Comparison of ENCODE assay signal across 10 cellular contexts in the genomic region with DNA sequence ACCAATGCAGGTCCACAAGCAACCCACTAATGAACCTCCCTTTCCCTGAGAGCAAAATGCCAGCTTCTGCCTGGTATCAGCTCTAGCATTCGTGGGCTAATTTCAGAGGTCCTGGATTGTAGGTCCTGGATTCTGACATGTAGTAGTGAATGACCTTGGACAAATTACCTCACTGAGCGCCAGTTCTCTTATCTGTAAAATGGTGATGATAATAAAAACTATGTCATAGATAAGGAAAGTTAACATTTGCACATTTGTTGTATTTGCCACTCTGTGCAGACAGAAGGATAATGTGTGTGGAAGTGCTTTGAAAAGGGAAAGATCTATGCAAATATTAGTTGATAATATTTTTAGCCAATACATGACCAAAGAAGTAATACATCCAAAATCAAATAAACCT. TPM values are rescaled to one million over a fixed set of nuclear protein-coding genes. Genes with fewer than 3 reads are reported as not detected.
DNase-seq lines count a peak whose midpoint lies in the region; ATAC-seq and TF ChIP-seq lines count a peak whose summit lies in the region.
"Had no signal": no experiment of that assay in that cellular context is flagged by ENCODE, and none has a peak within 500 bp of the region (broad histone marks: within the 10 kb centered on the region; RNA-seq: fewer than 3 reads in every experiment).

No MANE protein-coding gene starts in this region.

- no peaks in the 10 kb centered on the region for H3K27me3 ChIP-seq in RWPE2 (ENCODE audit: insufficient read depth, poor library complexity, severe bottlenecking)
- no peaks in the 10 kb centered on the region for H3K27me3 ChIP-seq in foreskin keratinocyte
- H3K27me3 ChIP-seq in transverse colon: no peaks in the 10 kb centered on the region

- TF ChIP-seq CTCF in RWPE2 (IDR thresholded peaks at IDR 0.05; ENCODE audit: poor library complexity, severe bottlenecking) (no peak), foreskin keratinocyte (conservative IDR thresholded peaks at IDR 0.05) (no peak), transverse colon (IDR thresholded peaks at IDR 0.05) (no peak)

- H3K9me3 ChIP-seq in RWPE2 (ENCODE audit: severe bottlenecking) (peaks cover 2% of the 10 kb centered on the region), transverse colon (no peaks in the 10 kb centered on the region)

- peak overlapping the region; percentile 76 for H3K4me3 Mint-ChIP-seq in activated naive CD4-positive, alpha-beta T cell treated with anti-CD3 and anti-CD28 coated beads, Interleukin-2, amount 50 U/mL, for 24 hours

- no peak for DNase-seq in activated naive CD4-positive, alpha-beta T cell treated with anti-CD3 and anti-CD28 coated beads, Interleukin-2, amount 50 U/mL, for 72 hours (ENCODE audit: low spot score in 2 of 2)
- DNase-seq in RWPE2 (ENCODE audit: low spot score): no peak
- DNase-seq in foreskin keratinocyte: no peak
- no peak for DNase-seq in transverse colon
- DNase-seq: C1 segment of cervical spinal cord had no signal

- H3K4me1 ChIP-seq in RWPE2 (ENCODE audit: insufficient read depth, poor library complexity, severe bottlenecking) (peaks cover 37% of the 10 kb centered on the region), foreskin keratinocyte (peaks cover 29% of the 10 kb centered on the region), transverse colon (peaks cover 10 to 57% (median 50%) of the 10 kb centered on the region in 4 donors)

- TF ChIP-seq POLR2A in transverse colon (IDR thresholded peaks at IDR 0.05): no peak

- no peaks in the 10 kb centered on the region for H3K36me3 ChIP-seq in RWPE2 (ENCODE audit: low read depth)
- H3K36me3 ChIP-seq in transverse colon: no peaks in the 10 kb centered on the region

- in situ Hi-C loops in transverse colon (cut with MboI; ENCODE audit: low pct_ligation_motif_present in 1 of 4, low pct_unique_long_range_greater_than_20kb in 1 of 4, low sequenced_read_pairs in 3 of 4): loop anchor here in 1 of 4 donors (25.0 kb wide), 1 partner anchor 143 kb away; a partner anchor contains a TSS

- H3K27ac ChIP-seq in RWPE2 (ENCODE audit: poor library complexity, severe bottlenecking) (peak overlapping the region; percentile 98), foreskin keratinocyte (peak overlapping the region; percentile 86), transverse colon (peak overlapping the region in 3 of 4 donors; percentile 91 to 96 (median 92))

- WGBS in transverse colon (ENCODE audit: low coverage in 1 of 2), 2 donors: 59 to 67% methylated on average over 2 of the region's 2 CpGs

- H3K27ac Mint-ChIP-seq in activated naive CD4-positive, alpha-beta T cell treated with anti-CD3 and anti-CD28 coated beads, Interleukin-2, amount 50 U/mL, for 24 hours: no peak overlapping the region
- H3K27ac Mint-ChIP-seq in activated naive CD4-positive, alpha-beta T cell treated with anti-CD3 and anti-CD28 coated beads, Interleukin-2, amount 50 U/mL, for 72 hours: no peak overlapping the region

- no peak for TF ChIP-seq EP300 in transverse colon (IDR thresholded peaks at IDR 0.05; ENCODE audit: low read depth)

- H3K9me3 Mint-ChIP-seq in activated naive CD4-positive, alpha-beta T cell treated with anti-CD3 and anti-CD28 coated beads, Interleukin-2, amount 50 U/mL, for 24 hours: no peaks in the 10 kb centered on the region
- H3K9me3 Mint-ChIP-seq in activated naive CD4-positive, alpha-beta T cell treated with anti-CD3 and anti-CD28 coated beads, Interleukin-2, amount 50 U/mL, for 72 hours: no peaks in the 10 kb centered on the region
- H3K9me3 Mint-ChIP-seq: central memory CD8-positive, alpha-beta T cell had no signal

- peak overlapping the region; percentile 15 for H3K4me3 ChIP-seq in RWPE2 (ENCODE audit: severe bottlenecking)
- peak overlapping the region in 3 of 4 donors; percentile 35 to 54 (median 37) for H3K4me3 ChIP-seq in transverse colon

- intact Hi-C loops in transverse colon (cut with DNase I; ENCODE audit: low total_unique reads): loop anchor here (10.0 kb wide), 2 partner anchors 56 to 156 kb away; a partner anchor contains a TSS

- no peak for ATAC-seq in activated naive CD4-positive, alpha-beta T cell treated with anti-CD3 and anti-CD28 coated beads, Interleukin-2, amount 50 U/mL, for 72 hours
- no peak for ATAC-seq in RWPE2 (ENCODE audit: low read depth)
- no peak for ATAC-seq in foreskin keratinocyte
- no peak for ATAC-seq in GM21390 (IDR thresholded peaks at IDR 0.05; ENCODE audit: unreplicated experiment)
- no peak for ATAC-seq in HG02798 (IDR thresholded peaks at IDR 0.05; ENCODE audit: poor library complexity, unreplicated experiment)
- ATAC-seq in HG03442 (IDR thresholded peaks at IDR 0.05; ENCODE audit: unreplicated experiment): no peak

- no peaks in the 10 kb centered on the region for H3K36me3 Mint-ChIP-seq in activated naive CD4-positive, alpha-beta T cell treated with anti-CD3 and anti-CD28 coated beads, Interleukin-2, amount 50 U/mL, for 24 hours
- H3K36me3 Mint-ChIP-seq in activated naive CD4-positive, alpha-beta T cell treated with anti-CD3 and anti-CD28 coated beads, Interleukin-2, amount 50 U/mL, for 72 hours: no peaks in the 10 kb centered on the region

- peaks cover 75% of the 10 kb centered on the region for H3K4me1 Mint-ChIP-seq in activated naive CD4-positive, alpha-beta T cell treated with anti-CD3 and anti-CD28 coated beads, Interleukin-2, amount 50 U/mL, for 24 hours

- no peaks in the 10 kb centered on the region for H3K27me3 Mint-ChIP-seq in activated naive CD4-positive, alpha-beta T cell treated with anti-CD3 and anti-CD28 coated beads, Interleukin-2, amount 50 U/mL, for 24 hours
- H3K27me3 Mint-ChIP-seq: central memory CD8-positive, alpha-beta T cell had no signal

RNA-seq across cellular contexts. Expression of a gene that starts 4.1 kb away (rescaled TPM):
- 10 to 100 TPM; 15.9 to 24.7 TPM for total RNA-seq in activated naive CD4-positive, alpha-beta T cell treated with anti-CD3 and anti-CD28 coated beads, Interleukin-2, amount 50 U/mL, for 72 hours
- total RNA-seq in foreskin keratinocyte (5.2 and 5.5 TPM in 2 replicates), transverse colon (10 to 100 TPM; 20.2 to 26.9 (median 22.5) TPM)
- polyA plus RNA-seq in foreskin keratinocyte: 0.76 and 0.85 TPM in 2 replicates

RNA-seq across cellular contexts. Expression of a gene that starts 53.9 kb away (rescaled TPM):
- 10 to 100 TPM; 75.5 to 89.1 TPM for total RNA-seq in activated naive CD4-positive, alpha-beta T cell treated with anti-CD3 and anti-CD28 coated beads, Interleukin-2, amount 50 U/mL, for 72 hours
- total RNA-seq in foreskin keratinocyte (87.6 and 89.1 TPM in 2 replicates), transverse colon (10 to 100 TPM; 27.3 to 49.7 (median 40.3) TPM)
- polyA plus RNA-seq in foreskin keratinocyte: 141 and 144 TPM in 2 replicates
